In the genomic region with DNA sequence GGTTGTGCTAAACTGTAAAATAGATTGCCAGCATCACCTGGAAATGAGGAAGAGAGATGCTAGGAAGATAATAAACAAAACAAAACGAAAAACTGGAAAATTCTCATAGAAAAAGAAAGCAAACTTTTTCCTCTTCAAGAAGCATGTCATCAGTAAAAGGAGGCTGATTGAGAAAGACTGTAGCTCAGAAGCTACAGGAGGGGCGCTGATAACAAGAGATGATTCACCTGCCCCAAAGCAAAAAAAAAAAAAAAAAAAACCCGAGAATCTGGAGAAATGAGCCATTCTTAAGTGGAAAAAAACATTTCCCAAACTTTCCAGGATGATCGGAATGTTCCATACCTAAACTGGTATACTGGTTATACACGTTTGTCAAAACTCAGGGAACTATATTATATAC, we compare ENCODE assay signal across 20 cellular contexts.
DNase-seq lines count a peak whose midpoint lies in the region; ATAC-seq and TF ChIP-seq lines count a peak whose summit lies in the region.
"Had no signal": no experiment of that assay in that cellular context is flagged by ENCODE, and none has a peak within 500 bp of the region (broad histone marks: within the 10 kb centered on the region; RNA-seq: fewer than 3 reads in every experiment).

No MANE protein-coding gene starts in this region.

- no peak overlapping the region for H3K9ac ChIP-seq in GM23248

- DNase-seq in Caco-2 = no peak
- DNase-seq in GM23248 = peak; percentile 45
- DNase-seq in activated T-helper 1 cell treated with anti-CD3 and anti-CD28 coated beads, Interleukin-12 subunit alpha, Interleukin-12 subunit beta, Interleukin-2, Interleukin-4 antibody, amounts not matched to agents 30 ng/mL and 10 ng/mL and 1 ng/mL, durations not matched to agents 14 hours and 24 hours and 36 hours (ENCODE audit: low spot score) = no peak
- DNase-seq in fibroblast of the aortic adventitia (ENCODE audit: low read depth) = peak; percentile 30
- no peak for DNase-seq in NCI-H82 (lab: John Stamatoyannopoulos, UW)
- DNase-seq in SIG-M5 treated with dmso at 0.1 percent for 504 hours (lab: John Stamatoyannopoulos, UW; ENCODE audit: unreplicated experiment) = no peak
- no peak for DNase-seq in SKM-1 treated with dmso at 0.1 percent for 144 hours (lab: John Stamatoyannopoulos, UW; ENCODE audit: unreplicated experiment)
- DNase-seq: activated CD8-positive, alpha-beta memory T cell treated with anti-CD3 and anti-CD28 coated beads for 24 hours; activated effector memory CD4-positive, alpha-beta T cell treated with Interleukin-2 at 50 U/mL for 16 hours; anterior cingulate cortex; foreskin fibroblast; hypothalamus; naive thymus-derived CD4-positive, alpha-beta T cell; NCI-H1436 treated with DMSO at 0.1 percent for 48 hours; NCI-H2171 treated with DMSO at 0.1 percent for 48 hours; T-helper 2 cell; upper lobe of right lung had no signal

- no peaks in the 10 kb centered on the region for H3K36me3 Mint-ChIP-seq in Caco-2 (ENCODE audit: insufficient read depth, unreplicated experiment)
- peaks cover 4% of the 10 kb centered on the region for H3K36me3 Mint-ChIP-seq in activated T-helper 1 cell treated with anti-CD3 and anti-CD28 coated beads, Interleukin-12 subunit alpha, Interleukin-12 subunit beta, Interleukin-2, Interleukin-4 antibody, amounts not matched to agents 30 ng/mL and 10 ng/mL and 1 ng/mL, durations not matched to agents 14 hours and 24 hours and 36 hours (ENCODE audit: low read depth)

- no peak overlapping the region for H3K27ac Mint-ChIP-seq in Caco-2 (ENCODE audit: unreplicated experiment)
- H3K27ac Mint-ChIP-seq in activated T-helper 1 cell treated with anti-CD3 and anti-CD28 coated beads, Interleukin-12 subunit alpha, Interleukin-12 subunit beta, Interleukin-2, Interleukin-4 antibody, amounts not matched to agents 30 ng/mL and 10 ng/mL and 1 ng/mL, durations not matched to agents 14 hours and 24 hours and 36 hours = peak overlapping the region; percentile 15
- H3K27ac Mint-ChIP-seq: memory B cell; naive thymus-derived CD4-positive, alpha-beta T cell had no signal

- H3K9me2 ChIP-seq in GM23248 (ENCODE audit: insufficient read depth) = no peaks in the 10 kb centered on the region

- H3K4me3 ChIP-seq in Caco-2 (ENCODE audit: low read depth, low read length) (no peak overlapping the region), GM23248 (no peak overlapping the region), fibroblast of the aortic adventitia (ENCODE audit: low read depth, low read length) (no peak overlapping the region)
- H3K4me3 ChIP-seq: SJSA1, upper lobe of right lung had no signal

- peaks cover 7% of the 10 kb centered on the region for H3K79me2 ChIP-seq in GM23248 (ENCODE audit: insufficient read depth)

- no peaks in the 10 kb centered on the region for H3K27me3 Mint-ChIP-seq in Caco-2 (ENCODE audit: insufficient read depth, unreplicated experiment)
- no peaks in the 10 kb centered on the region for H3K27me3 Mint-ChIP-seq in activated T-helper 1 cell treated with anti-CD3 and anti-CD28 coated beads, Interleukin-12 subunit alpha, Interleukin-12 subunit beta, Interleukin-2, Interleukin-4 antibody, amounts not matched to agents 30 ng/mL and 10 ng/mL and 1 ng/mL, durations not matched to agents 14 hours and 24 hours and 36 hours (ENCODE audit: insufficient read depth)
- H3K27me3 Mint-ChIP-seq: memory B cell; naive thymus-derived CD4-positive, alpha-beta T cell had no signal

- no peaks in the 10 kb centered on the region; the same call in 1 of the 2 replicates for H3K4me1 ChIP-seq in Caco-2
- no peaks in the 10 kb centered on the region for H3K4me1 ChIP-seq in GM23248 (ENCODE audit: insufficient read depth)
- H3K4me1 ChIP-seq: SJSA1 had no signal

- no peaks in the 10 kb centered on the region for H3K9me3 Mint-ChIP-seq in Caco-2 (ENCODE audit: unreplicated experiment)
- H3K9me3 Mint-ChIP-seq in activated T-helper 1 cell treated with anti-CD3 and anti-CD28 coated beads, Interleukin-12 subunit alpha, Interleukin-12 subunit beta, Interleukin-2, Interleukin-4 antibody, amounts not matched to agents 30 ng/mL and 10 ng/mL and 1 ng/mL, durations not matched to agents 14 hours and 24 hours and 36 hours = no peaks in the 10 kb centered on the region
- H3K9me3 Mint-ChIP-seq: memory B cell had no signal

- no peaks in the 10 kb centered on the region for H4K20me1 ChIP-seq in GM23248 (ENCODE audit: insufficient read depth)

- H3K36me3 ChIP-seq in Caco-2 (ENCODE audit: control insufficient read depth, insufficient read depth, low read length) = no peaks in the 10 kb centered on the region
- no peaks in the 10 kb centered on the region for H3K36me3 ChIP-seq in GM23248 (ENCODE audit: low read depth)
- H3K36me3 ChIP-seq: SJSA1, upper lobe of right lung had no signal

- no peak for ATAC-seq in HG02623 (IDR thresholded peaks at IDR 0.05; ENCODE audit: unreplicated experiment)
- ATAC-seq: naive thymus-derived CD4-positive, alpha-beta T cell; upper lobe of right lung had no signal

- H3K4me1 Mint-ChIP-seq in Caco-2 (ENCODE audit: low read depth, unreplicated experiment) = peaks cover 10% of the 10 kb centered on the region
- H3K4me1 Mint-ChIP-seq in activated T-helper 1 cell treated with anti-CD3 and anti-CD28 coated beads, Interleukin-12 subunit alpha, Interleukin-12 subunit beta, Interleukin-2, Interleukin-4 antibody, amounts not matched to agents 30 ng/mL and 10 ng/mL and 1 ng/mL, durations not matched to agents 14 hours and 24 hours and 36 hours (ENCODE audit: low read depth) = peaks cover 18% of the 10 kb centered on the region

- H3K9me3 ChIP-seq in Caco-2 (no peaks in the 10 kb centered on the region), GM23248 (ENCODE audit: low read depth) (no peaks in the 10 kb centered on the region)
- H3K9me3 ChIP-seq: SJSA1, upper lobe of right lung had no signal

- BruUV-seq in Caco-2 (replicated peaks; lab: Mats Ljungman, UMichigan) = no TSS peak

- intact Hi-C loops in Caco-2 (cut with micrococcal nuclease; ENCODE audit: unreplicated experiment) = no loop called here
- intact Hi-C loops in activated T-helper 1 cell treated with anti-CD3 and anti-CD28 coated beads, Interleukin-12 subunit alpha, Interleukin-12 subunit beta, Interleukin-2, Interleukin-4 antibody, amounts not matched to agents 30 ng/mL and 10 ng/mL and 1 ng/mL, durations not matched to agents 14 hours and 24 hours and 36 hours (cut with micrococcal nuclease) = no loop called here

- WGBS in GM23248 (ENCODE audit: low coverage in 1 of 2, low lambda C conversion rate in 2 of 2, missing lambda C conversion rate in 2 of 2), 2 experiments = 88% methylated on average over 5 of the region's 5 CpGs

- POLR2A ChIA-PET in Caco-2 (lab: Charles Lee) = no interaction called here

- CTCF ChIA-PET in Caco-2 (lab: Charles Lee) = interaction anchor here (0.7 kb wide), 1 partner anchor 130 kb away, joined by 6 read pairs; no protein-coding TSS in a partner anchor

- no peak for TF ChIP-seq CTCF in Caco-2 (IDR thresholded peaks at IDR 0.05; ENCODE audit: insufficient read depth in 1 of 2, low read depth in 1 of 2, low read length in 1 of 2, severe bottlenecking in 1 of 2, unreplicated experiment in 1 of 2)
- TF ChIP-seq CTCF in fibroblast of the aortic adventitia (IDR thresholded peaks at IDR 0.05; ENCODE audit: insufficient read depth, low read length) = no peak

- in situ Hi-C loops in GM23248 (cut with MboI) = no loop called here

- H3F3A ChIP-seq in GM23248 (ENCODE audit: insufficient read depth) = no peaks in the 10 kb centered on the region

- H3K27me3 ChIP-seq in Caco-2 (replicated peaks; ENCODE audit: control insufficient read depth, insufficient read depth, low read length) = no peaks in the 10 kb centered on the region
- no peaks in the 10 kb centered on the region for H3K27me3 ChIP-seq in GM23248 (replicated peaks; ENCODE audit: insufficient read depth)
- H3K27me3 ChIP-seq: SJSA1, upper lobe of right lung had no signal

- no peak overlapping the region for H2AFZ ChIP-seq in GM23248

- peak overlapping the region; percentile 22 for H3K4me3 Mint-ChIP-seq in Caco-2 (ENCODE audit: unreplicated experiment)
- H3K4me3 Mint-ChIP-seq in activated T-helper 1 cell treated with anti-CD3 and anti-CD28 coated beads, Interleukin-12 subunit alpha, Interleukin-12 subunit beta, Interleukin-2, Interleukin-4 antibody, amounts not matched to agents 30 ng/mL and 10 ng/mL and 1 ng/mL, durations not matched to agents 14 hours and 24 hours and 36 hours = no peak overlapping the region
- H3K4me3 Mint-ChIP-seq: memory B cell; naive thymus-derived CD4-positive, alpha-beta T cell had no signal

- H3K27ac ChIP-seq in GM23248 = no peak overlapping the region
- H3K27ac ChIP-seq: SJSA1, upper lobe of right lung had no signal

- H3K4me2 ChIP-seq in GM23248 (ENCODE audit: unreplicated experiment) = no peak overlapping the region

Comparison
In these comparisons a context has a peak if more than half of its experiments do, and no peak if none do; other contexts are left out.
1. DNase-seq: peak in GM23248 (single experiment) and fibroblast of the aortic adventitia (single experiment); none in Caco-2 (0 of 2), activated T-helper 1 cell treated with anti-CD3 and anti-CD28 coated beads, Interleukin-12 subunit alpha, Interleukin-12 subunit beta, Interleukin-2, Interleukin-4 antibody, amounts not matched to agents 30 ng/mL and 10 ng/mL and 1 ng/mL, durations not matched to agents 14 hours and 24 hours and 36 hours (single experiment), NCI-H82 (single experiment), SIG-M5 treated with dmso at 0.1 percent for 504 hours (single experiment) and SKM-1 treated with dmso at 0.1 percent for 144 hours (single experiment).